19 cellular contexts compared by ENCODE assay signal in genomic region chrX:12648995-12649394, GRCh38.
DNase-seq lines count a peak whose midpoint lies in the region; ATAC-seq and TF ChIP-seq lines count a peak whose summit lies in the region.
"Had no signal": no experiment of that assay in that cellular context is flagged by ENCODE, and none has a peak within 500 bp of the region (broad histone marks: within the 10 kb centered on the region; RNA-seq: fewer than 3 reads in every experiment).

No MANE protein-coding gene starts in this region.

- H3K36me3 ChIP-seq in right atrium auricular region = no peaks in the 10 kb centered on the region
- H3K36me3 ChIP-seq in testis (ENCODE audit: low read depth, missing control alignments) = no peaks in the 10 kb centered on the region
- H3K36me3 ChIP-seq in HAP-1 (replicated peaks) = no peaks in the 10 kb centered on the region
- H3K36me3 ChIP-seq: BLaER1 treated with 17β-estradiol and CSF1 and Interleukin-3, amounts not matched to agents 10 nM and 100 nM had no signal

- no peak for TF ChIP-seq POLR2A in testis (IDR thresholded peaks at IDR 0.05)

- H3K27ac ChIP-seq in right atrium auricular region (no peak overlapping the region), testis (no peak overlapping the region)
- H3K27ac ChIP-seq: 22Rv1; A549; BLaER1 treated with 17β-estradiol and CSF1 and Interleukin-3, amounts not matched to agents 10 nM and 100 nM; C4-2B had no signal

- DNase-seq in Right ventricle myocardium inferior (ENCODE audit: missing footprints) (no peak), right atrium auricular region (ENCODE audit: low spot score) (no peak), left ventricle myocardium superior (no peak), cardiac septum (ENCODE audit: low spot score) (no peak), fibroblast of pulmonary artery (ENCODE audit: low read depth) (peak; percentile 13), testis (peak; percentile 13), HAP-1 (ENCODE audit: low spot score in 2 of 2) (no peak)
- DNase-seq: AML-193; Caco-2; Calu3; CD4-positive, alpha-beta T cell; CD8-positive, alpha-beta T cell; DMS79 treated with DMSO at 0.1 percent for 48 hours; GF-D8 had no signal

- TF ChIP-seq CTCF in right atrium auricular region (IDR thresholded peaks at IDR 0.05) (no peak), fibroblast of pulmonary artery (IDR thresholded peaks at IDR 0.05; ENCODE audit: low read length, missing control alignments) (no peak), testis (IDR thresholded peaks at IDR 0.05) (no peak)

- H3K27me3 ChIP-seq in right atrium auricular region = no peaks in the 10 kb centered on the region
- H3K27me3 ChIP-seq in testis = no peaks in the 10 kb centered on the region
- H3K27me3 ChIP-seq in HAP-1 (ENCODE audit: low read depth) = peaks cover 2% of the 10 kb centered on the region; the same call in 1 of the 2 replicates

- H3K4me3 ChIP-seq in right atrium auricular region (no peak overlapping the region), fibroblast of pulmonary artery (replicated peaks; ENCODE audit: low read depth, low read length) (no peak overlapping the region), testis (no peak overlapping the region), HAP-1 (no peak overlapping the region)
- H3K4me3 ChIP-seq: A549; BLaER1 treated with 17β-estradiol and CSF1 and Interleukin-3, amounts not matched to agents 10 nM and 100 nM had no signal

- whole genome bisulfite sequencing in testis, 2 donors = 41 to 51% methylated on average over 4 to 5 of the region's 5 CpGs

- ATAC-seq in Right ventricle myocardium inferior (peak; percentile 48), left ventricle myocardium superior (peak; percentile 69), GM19455 (IDR thresholded peaks at IDR 0.05; ENCODE audit: unreplicated experiment) (no peak)
- ATAC-seq: A549; CD8-positive, alpha-beta T cell had no signal

- in situ Hi-C loops in HAP-1 (cut with MboI; ENCODE audit: low sequenced_read_pairs) = no loop called here

- no peaks in the 10 kb centered on the region for H3K9me3 ChIP-seq in right atrium auricular region
- no peaks in the 10 kb centered on the region for H3K9me3 ChIP-seq in testis
- H3K9me3 ChIP-seq in HAP-1 = no peaks in the 10 kb centered on the region
- H3K9me3 ChIP-seq: A549, Caco-2 had no signal

- H3K4me1 ChIP-seq in right atrium auricular region = no peaks in the 10 kb centered on the region
- no peaks in the 10 kb centered on the region for H3K4me1 ChIP-seq in testis
- H3K4me1 ChIP-seq in HAP-1 = no peaks in the 10 kb centered on the region
- H3K4me1 ChIP-seq: A549; BLaER1 treated with 17β-estradiol and CSF1 and Interleukin-3, amounts not matched to agents 10 nM and 100 nM; Caco-2 had no signal

- intact Hi-C loops in Right ventricle myocardium inferior (cut with DNase I) (no loop called here), left ventricle myocardium superior (cut with micrococcal nuclease) (no loop called here), cardiac septum (cut with DNase I) (no loop called here), testis (cut with DNase I; ENCODE audit: low total_unique reads) (no loop called here)

Comparison
In these comparisons a context has a peak if more than half of its experiments do, and no peak if none do; other contexts are left out.
1. DNase-seq: peak in fibroblast of pulmonary artery (single experiment) and testis (single experiment); none in Right ventricle myocardium inferior (single experiment), right atrium auricular region (single experiment), left ventricle myocardium superior (single experiment), cardiac septum (single experiment) and HAP-1 (0 of 2).